ENCODE assay signal across 14 cellular contexts in genomic region chr3:56987238-56987932, GRCh38.
A peak's percentile ranks its signal among the peaks of the same experiment; 100 is the strongest.
DNase-seq lines count a peak whose midpoint lies in the region; ATAC-seq, FAIRE-seq and TF ChIP-seq lines count a peak whose summit lies in the region.
"Had no signal": no experiment of that assay in that cellular context is flagged by ENCODE, and none has a peak within 500 bp of the region (broad histone marks: within the 10 kb centered on the region; RNA-seq: fewer than 3 reads in every experiment).

No MANE protein-coding gene starts in this region.

- ATAC-seq in activated B cell treated with CpG ODN at 0.5 μM for 24 hours (ENCODE audit: low read depth) = peak; percentile 25
- ATAC-seq in pancreas = no peak
- ATAC-seq in HG03521 (IDR thresholded peaks at IDR 0.05; ENCODE audit: unreplicated experiment) = no peak

- no peaks in the 10 kb centered on the region for H3K9me3 Mint-ChIP-seq in activated B cell treated with CpG ODN at 0.5 μM for 24 hours
- H3K9me3 Mint-ChIP-seq: stimulated activated naive CD8-positive, alpha-beta T cell treated with anti-CD3 and anti-CD28 coated beads, Interleukin-15, Interleukin-2, amounts not matched to agents 100 ng/mL and 50 ng/mL, for 24 hours had no signal

- H3K4me1 Mint-ChIP-seq in activated B cell treated with CpG ODN at 0.5 μM for 24 hours = peaks cover 3% of the 10 kb centered on the region

- no peaks in the 10 kb centered on the region for H3K9me3 ChIP-seq in pancreas

- H3K27me3 Mint-ChIP-seq in activated B cell treated with CpG ODN at 0.5 μM for 24 hours = peaks cover 12% of the 10 kb centered on the region

- POLR2A ChIA-PET in activated B cell treated with CpG ODN at 0.5 μM for 24 hours (lab: Charles Lee) = interaction anchor here (1.1 kb wide), 1 partner anchor 185 kb away, joined by 3 read pairs; the partner anchor contains the start of gene ARHGEF3

- no peaks in the 10 kb centered on the region for H3K36me3 Mint-ChIP-seq in activated B cell treated with CpG ODN at 0.5 μM for 24 hours (ENCODE audit: low read depth)

- no peak for FAIRE-seq in pancreas (lab: Jason Lieb, UNC)
- FAIRE-seq: G401.6 had no signal

- TF ChIP-seq CTCF in HFF-Myc (IDR thresholded peaks at IDR 0.05; ENCODE audit: low read depth, low read length, missing control alignments) = peak; percentile 43
- TF ChIP-seq CTCF in activated B cell treated with CpG ODN at 0.5 μM for 24 hours (IDR thresholded peaks at IDR 0.05) = no peak
- TF ChIP-seq CTCF in pancreas (IDR thresholded peaks at IDR 0.05) = no peak

- CTCF ChIA-PET in activated B cell treated with CpG ODN at 0.5 μM for 24 hours (lab: Charles Lee) = interaction anchor here (0.6 to 7.8 kb wide), 14 partner anchors 8 to 646 kb away, joined by 3 to 214 read pairs (median 4); partner anchors contain the start of gene ARHGEF3

- no peaks in the 10 kb centered on the region for H3K36me3 ChIP-seq in pancreas

- H3K4me3 Mint-ChIP-seq in activated B cell treated with CpG ODN at 0.5 μM for 24 hours = no peak overlapping the region
- H3K4me3 Mint-ChIP-seq: stimulated activated naive CD8-positive, alpha-beta T cell treated with anti-CD3 and anti-CD28 coated beads, Interleukin-15, Interleukin-2, amounts not matched to agents 100 ng/mL and 50 ng/mL, for 24 hours had no signal

- no peaks in the 10 kb centered on the region for H3K4me1 ChIP-seq in pancreas

- H3K4me3 ChIP-seq in HFF-Myc (replicated peaks; ENCODE audit: low read depth, low read length) (no peak overlapping the region), pancreas (no peak overlapping the region)

- H3K27me3 ChIP-seq in pancreas = no peaks in the 10 kb centered on the region

- intact Hi-C loops in activated B cell treated with CpG ODN at 0.5 μM for 24 hours (cut with micrococcal nuclease) = loop anchor here (2.0 kb wide), 1 partner anchor 71 kb away; no protein-coding TSS in a partner anchor
- intact Hi-C loops in pancreas (cut with DNase I) = loop anchor here in 1 of 3 donors (5.0 to 10.0 kb wide), 2 partner anchors 173 to 285 kb away; no protein-coding TSS in a partner anchor

- DNase-seq in ELF-1 (ENCODE audit: low read depth, low spot score) = peak; percentile 76
- DNase-seq in HFF-Myc (ENCODE audit: extremely low read depth, low read depth) = no peak
- DNase-seq in activated B cell treated with CpG ODN at 0.5 μM for 24 hours = no peak
- peak; percentile 72 for DNase-seq in left kidney (ENCODE audit: low read depth, low spot score)
- DNase-seq in pancreas = no peak
- DNase-seq in activated CD4-positive, alpha-beta T cell treated with anti-CD3 and anti-CD28 coated beads for 1 hour = no peak
- DNase-seq in NCI-H1436 treated with DMSO at 0.1 percent for 48 hours (lab: John Stamatoyannopoulos, UW) = no peak
- DNase-seq: activated naive CD4-positive, alpha-beta T cell treated with anti-CD3 and anti-CD28 coated beads, Interleukin-2, amount 50 U/mL, for 16 hours; NCI-H1436; T-helper 1 cell had no signal

- WGBS in pancreas, 2 donors = 82 to 87% methylated on average over 6 of the region's 6 CpGs

- no peak overlapping the region for H3K27ac ChIP-seq in pancreas
- H3K27ac ChIP-seq: epithelial cell of prostate had no signal

- no peak overlapping the region for H3K27ac Mint-ChIP-seq in activated B cell treated with CpG ODN at 0.5 μM for 24 hours

Comparison
In these comparisons a context has a peak if more than half of its experiments do, and no peak if none do; other contexts are left out.
1. DNase-seq: peak in ELF-1 (single experiment) and left kidney (single experiment); none in HFF-Myc (single experiment), activated B cell treated with CpG ODN at 0.5 μM for 24 hours (single experiment), pancreas (0 of 6), activated CD4-positive, alpha-beta T cell treated with anti-CD3 and anti-CD28 coated beads for 1 hour (single experiment) and NCI-H1436 treated with DMSO at 0.1 percent for 48 hours (single experiment).